24 cellular contexts compared by ENCODE assay signal in the genomic region with DNA sequence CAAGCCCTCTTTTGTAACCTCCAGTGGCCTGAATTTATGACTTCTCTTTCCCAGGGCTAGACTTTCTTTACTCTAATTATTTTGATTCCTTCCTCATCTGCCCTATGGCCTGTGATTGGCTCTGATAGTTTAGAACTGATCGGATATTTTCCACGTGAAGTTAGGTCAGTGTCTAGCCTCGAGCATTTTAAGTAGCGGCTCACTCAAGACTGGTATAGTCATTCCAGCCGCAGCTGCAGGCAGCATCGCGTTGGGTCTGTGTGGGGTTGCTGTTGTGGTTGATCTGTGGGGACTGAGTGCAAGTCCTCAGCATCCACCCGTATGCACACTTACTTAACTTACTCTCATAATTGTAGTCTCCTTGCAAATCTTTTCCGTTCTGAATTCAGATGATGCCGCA.
DNase-seq lines count a peak whose midpoint lies in the region; ATAC-seq and TF ChIP-seq lines count a peak whose summit lies in the region.
"Had no signal": no experiment of that assay in that cellular context is flagged by ENCODE, and none has a peak within 500 bp of the region (broad histone marks: within the 10 kb centered on the region; RNA-seq: fewer than 3 reads in every experiment).

No MANE protein-coding gene starts in this region.

- H3K27ac ChIP-seq in left ventricle myocardium inferior (replicated peaks) (peak overlapping the region; percentile 12), esophagus muscularis mucosa (replicated peaks in 1 of 4) (peak overlapping the region; percentile 66 to 75 (median 67)), uterus (peak overlapping the region; percentile 69 to 72)
- H3K27ac ChIP-seq: BLaER1, KMS-11 had no signal

- H3K9me3 Mint-ChIP-seq in stimulated activated effector memory CD8-positive, alpha-beta T cell treated with anti-CD3 and anti-CD28 coated beads, Interleukin-12 subunit alpha, Interleukin-12 subunit beta, amount 100 ng/mL, for 72 hours: no peaks in the 10 kb centered on the region

- no peaks in the 10 kb centered on the region for H3K9me3 ChIP-seq in left ventricle myocardium inferior (replicated peaks)
- H3K9me3 ChIP-seq in esophagus muscularis mucosa: no peaks in the 10 kb centered on the region
- no peaks in the 10 kb centered on the region for H3K9me3 ChIP-seq in uterus

- 96% methylated on average over 10 of the region's 10 CpGs for WGBS in esophagus muscularis mucosa

- H3K36me3 ChIP-seq in left ventricle myocardium inferior: no peaks in the 10 kb centered on the region
- H3K36me3 ChIP-seq in esophagus muscularis mucosa: peaks cover 0 to 7% (median 2%) of the 10 kb centered on the region in 4 donors
- H3K36me3 ChIP-seq in uterus: no peaks in the 10 kb centered on the region
- H3K36me3 ChIP-seq: BLaER1 had no signal

- no peaks in the 10 kb centered on the region for H3K27me3 ChIP-seq in left ventricle myocardium inferior (ENCODE audit: low read depth)
- H3K27me3 ChIP-seq in esophagus muscularis mucosa: no peaks in the 10 kb centered on the region
- no peaks in the 10 kb centered on the region for H3K27me3 ChIP-seq in uterus
- H3K27me3 ChIP-seq: BLaER1 had no signal

- intact Hi-C loops in left ventricle myocardium inferior (cut with micrococcal nuclease): no loop called here
- intact Hi-C loops in Right ventricle myocardium superior (cut with DNase I): no loop called here
- intact Hi-C loops in esophagus muscularis mucosa (cut with DNase I): no loop called here
- intact Hi-C loops in uterus (cut with DNase I; ENCODE audit: low total_unique reads): no loop called here

- no peak for TF ChIP-seq POLR2A in esophagus muscularis mucosa (IDR thresholded peaks at IDR 0.05; ENCODE audit: low read depth)
- TF ChIP-seq POLR2A in uterus (IDR thresholded peaks at IDR 0.05): no peak

- H3K27ac Mint-ChIP-seq in stimulated activated effector memory CD8-positive, alpha-beta T cell treated with anti-CD3 and anti-CD28 coated beads, Interleukin-12 subunit alpha, Interleukin-12 subunit beta, amount 100 ng/mL, for 72 hours: no peak overlapping the region
- H3K27ac Mint-ChIP-seq: CD4-positive, CD25-positive, alpha-beta regulatory T cell had no signal

- no peak for DNase-seq in left ventricle myocardium inferior
- no peak for DNase-seq in Right ventricle myocardium superior
- no peak for DNase-seq in esophagus muscularis mucosa (ENCODE audit: extremely low spot score)
- no peak for DNase-seq in stimulated activated effector memory CD8-positive, alpha-beta T cell treated with anti-CD3 and anti-CD28 coated beads, Interleukin-12 subunit alpha, Interleukin-12 subunit beta, amount 100 ng/mL, for 72 hours (ENCODE audit: low spot score in 2 of 2)
- no peak for DNase-seq in uterus
- no peak for DNase-seq in DMS114 treated with DMSO at 0.1 percent for 48 hours (lab: John Stamatoyannopoulos, UW; ENCODE audit: unreplicated experiment)
- DNase-seq in NOMO-1 (lab: John Stamatoyannopoulos, UW; ENCODE audit: unreplicated experiment in 2 of 2): no peak
- DNase-seq: 8988T; CD4-positive, CD25-positive, alpha-beta regulatory T cell; GOT3; HCEC 1CT; IMR-90; NCI-H1048; NCI-H1436 treated with DMSO at 0.1 percent for 48 hours; NCI-H1930; NCI-H446 treated with DMSO at 0.1 percent for 48 hours; NCI-H526; NCI-H82; NK-92 treated with Interleukin-12 subunit alpha and Interleukin-12 subunit beta, amount 100 ng/mL, for 24 hours; RPMI8226; SHP77 treated with DMSO at 0.1 percent for 48 hours had no signal

- H3K4me1 Mint-ChIP-seq in stimulated activated effector memory CD8-positive, alpha-beta T cell treated with anti-CD3 and anti-CD28 coated beads, Interleukin-12 subunit alpha, Interleukin-12 subunit beta, amount 100 ng/mL, for 72 hours: no peaks in the 10 kb centered on the region
- H3K4me1 Mint-ChIP-seq: CD4-positive, CD25-positive, alpha-beta regulatory T cell had no signal

- H3K4me1 ChIP-seq in left ventricle myocardium inferior: peaks cover 10% of the 10 kb centered on the region
- peaks cover 4 to 29% (median 17%) of the 10 kb centered on the region in 4 donors for H3K4me1 ChIP-seq in esophagus muscularis mucosa
- peaks cover 0 to under 1% of the 10 kb centered on the region in 2 donors for H3K4me1 ChIP-seq in uterus
- H3K4me1 ChIP-seq: BLaER1 had no signal

- no peak overlapping the region for H3K4me3 Mint-ChIP-seq in stimulated activated effector memory CD8-positive, alpha-beta T cell treated with anti-CD3 and anti-CD28 coated beads, Interleukin-12 subunit alpha, Interleukin-12 subunit beta, amount 100 ng/mL, for 72 hours
- H3K4me3 Mint-ChIP-seq: CD4-positive, CD25-positive, alpha-beta regulatory T cell had no signal

- no peak for TF ChIP-seq EP300 in esophagus muscularis mucosa (IDR thresholded peaks at IDR 0.05)

- H3K36me3 Mint-ChIP-seq in stimulated activated effector memory CD8-positive, alpha-beta T cell treated with anti-CD3 and anti-CD28 coated beads, Interleukin-12 subunit alpha, Interleukin-12 subunit beta, amount 100 ng/mL, for 72 hours: no peaks in the 10 kb centered on the region
- H3K36me3 Mint-ChIP-seq: CD4-positive, CD25-positive, alpha-beta regulatory T cell had no signal

- ATAC-seq in Right ventricle myocardium superior (ENCODE audit: poor library complexity) (no peak), esophagus mucosa (no peak)
- peak; percentile 31 for ATAC-seq in stimulated activated effector memory CD8-positive, alpha-beta T cell treated with anti-CD3 and anti-CD28 coated beads, Interleukin-12 subunit alpha, Interleukin-12 subunit beta, amount 100 ng/mL, for 72 hours

- no peak for TF ChIP-seq CTCF in left ventricle myocardium inferior (IDR thresholded peaks at IDR 0.05; ENCODE audit: borderline replicate concordance)
- no peak for TF ChIP-seq CTCF in esophagus muscularis mucosa (IDR thresholded peaks at IDR 0.05)
- TF ChIP-seq CTCF in uterus (IDR thresholded peaks at IDR 0.05): no peak

- H3K4me3 ChIP-seq in left ventricle myocardium inferior (no peak overlapping the region), esophagus muscularis mucosa (no peak overlapping the region), uterus (no peak overlapping the region)
- H3K4me3 ChIP-seq: BLaER1 had no signal

Comparison
In these comparisons a context has a peak if more than half of its experiments do, and no peak if none do; other contexts are left out.
1. H3K27ac ChIP-seq: peak in every context shown above with its lines; median percentile 70 in uterus; 67 in esophagus muscularis mucosa; 12 in left ventricle myocardium inferior.